9 cellular contexts compared by ENCODE assay signal in the genomic region with DNA sequence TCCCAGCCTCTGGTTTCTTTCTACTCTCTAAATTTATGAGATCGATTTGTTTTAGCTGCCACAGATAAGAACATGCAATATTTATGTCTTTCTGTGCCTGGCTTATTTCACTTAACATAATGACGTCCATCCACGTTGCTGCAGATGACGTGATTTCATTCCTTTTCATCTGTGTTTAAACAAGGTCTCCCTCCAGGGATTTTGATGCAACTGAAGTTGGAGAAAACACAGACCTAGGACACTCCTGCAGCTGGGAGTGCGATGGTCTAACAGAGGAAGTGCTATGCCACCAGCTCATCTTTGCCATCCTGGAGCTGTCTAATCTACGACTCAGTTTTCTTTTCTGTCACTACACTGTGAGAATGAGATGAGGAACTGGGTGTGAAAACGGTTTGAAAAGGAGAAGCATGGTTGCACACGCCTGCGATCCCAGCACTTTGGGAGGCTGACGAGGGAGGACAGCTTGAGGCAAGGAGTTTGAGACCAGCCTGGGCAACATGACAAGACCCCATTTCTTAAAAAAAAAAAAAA. TPM values are rescaled to one million over a fixed set of nuclear protein-coding genes. Genes with fewer than 3 reads are reported as not detected.
DNase-seq lines count a peak whose midpoint lies in the region; ATAC-seq, FAIRE-seq and TF ChIP-seq lines count a peak whose summit lies in the region.
"Had no signal": no experiment of that assay in that cellular context is flagged by ENCODE, and none has a peak within 500 bp of the region (broad histone marks: within the 10 kb centered on the region; RNA-seq: fewer than 3 reads in every experiment).

No MANE protein-coding gene starts in this region.

- no peak for ATAC-seq in CD8-positive, alpha-beta T cell
- ATAC-seq in sciatic nerve, result no peak
- no peak for ATAC-seq in HG02623 (IDR thresholded peaks at IDR 0.05; ENCODE audit: unreplicated experiment)

- no peaks in the 10 kb centered on the region for H3K27me3 Mint-ChIP-seq in CD8-positive, alpha-beta T cell (ENCODE audit: low read depth)
- H3K27me3 Mint-ChIP-seq in astrocyte (ENCODE audit: low read depth, unreplicated experiment) (no peaks in the 10 kb centered on the region), neural crest cell (ENCODE audit: low read depth) (no peaks in the 10 kb centered on the region)

- H3K4me1 ChIP-seq in CD8-positive, alpha-beta T cell (ENCODE audit: insufficient read depth, low read length), result peaks cover 32% of the 10 kb centered on the region
- peaks cover 25% of the 10 kb centered on the region for H3K4me1 ChIP-seq in MM.1S (ENCODE audit: low read length)
- peaks cover 9% of the 10 kb centered on the region for H3K4me1 ChIP-seq in astrocyte (ENCODE audit: insufficient read depth, low read length)

- H4K20me1 ChIP-seq in MM.1S (ENCODE audit: insufficient read depth, low read length), result no peaks in the 10 kb centered on the region
- peaks cover 17% of the 10 kb centered on the region for H4K20me1 ChIP-seq in astrocyte (ENCODE audit: insufficient read depth, low read length)

- no peak for DNase-seq in CD8-positive, alpha-beta T cell
- DNase-seq in MM.1S (no peak), astrocyte (ENCODE audit: low read depth) (no peak), neural crest cell (ENCODE audit: low read depth, low spot score) (no peak), sciatic nerve (ENCODE audit: low spot score) (no peak), hippocampal formation (lab: John Stamatoyannopoulos, UW) (no peak), AG08396 (ENCODE audit: low spot score) (no peak)

- peaks cover 39% of the 10 kb centered on the region for H3K4me1 Mint-ChIP-seq in CD8-positive, alpha-beta T cell (ENCODE audit: low read depth)
- H3K4me1 Mint-ChIP-seq in astrocyte (ENCODE audit: low read depth, unreplicated experiment), result peaks cover 5% of the 10 kb centered on the region
- peaks cover 16% of the 10 kb centered on the region for H3K4me1 Mint-ChIP-seq in neural crest cell

- no peaks in the 10 kb centered on the region for H3K27me3 ChIP-seq in CD8-positive, alpha-beta T cell (ENCODE audit: insufficient read depth, low read length)
- H3K27me3 ChIP-seq in MM.1S (replicated peaks; ENCODE audit: insufficient read depth, low read length), result 0 out of 2 replicates have a peak, but pooled peaks cover 3% of the 10 kb centered on the region
- no peaks in the 10 kb centered on the region for H3K27me3 ChIP-seq in astrocyte (ENCODE audit: insufficient read depth, low read length)

- no peaks in the 10 kb centered on the region for H3K36me3 ChIP-seq in CD8-positive, alpha-beta T cell (ENCODE audit: insufficient read depth, low read length)
- H3K36me3 ChIP-seq in MM.1S (replicated peaks; ENCODE audit: insufficient read depth, low read length) (no peaks in the 10 kb centered on the region), astrocyte (ENCODE audit: insufficient read depth, low read length) (no peaks in the 10 kb centered on the region)

- no peak for TF ChIP-seq CTCF in CD8-positive, alpha-beta T cell (IDR thresholded peaks at IDR 0.05)
- TF ChIP-seq CTCF in MM.1S (IDR thresholded peaks at IDR 0.05; ENCODE audit: low read length) (no peak), astrocyte (IDR thresholded peaks at IDR 0.05; ENCODE audit: insufficient read depth, low read depth, low read length) (no peak), neural crest cell (conservative IDR thresholded peaks at IDR 0.05) (no peak)

- no peaks in the 10 kb centered on the region for H3K9me2 ChIP-seq in MM.1S (replicated peaks; ENCODE audit: insufficient read depth, low read length)

- H3K9me3 ChIP-seq in CD8-positive, alpha-beta T cell (ENCODE audit: low read length), result no peaks in the 10 kb centered on the region
- no peaks in the 10 kb centered on the region for H3K9me3 ChIP-seq in MM.1S (replicated peaks; ENCODE audit: insufficient read depth, low read length)
- no peaks in the 10 kb centered on the region for H3K9me3 ChIP-seq in astrocyte (ENCODE audit: insufficient read depth, low read depth, low read length)

- POLR2A ChIA-PET in CD8-positive, alpha-beta T cell (lab: Charles Lee), result interaction anchor here (0.6 to 2.5 kb wide), 4 partner anchors 9 to 295 kb away, joined by 3 to 19 read pairs (median 5); no protein-coding TSS in a partner anchor

- no peak for FAIRE-seq in astrocyte (lab: Jason Lieb, UNC)

- H2AFZ ChIP-seq in MM.1S (ENCODE audit: low read length) (peak overlapping the region; percentile 77), astrocyte (ENCODE audit: low read depth, low read length) (no peak overlapping the region)

- H3K4me2 ChIP-seq in MM.1S (ENCODE audit: low read depth, low read length) (peak overlapping the region; percentile 78; the same call in 1 of the 2 replicates), astrocyte (ENCODE audit: low read length) (peak overlapping the region; percentile 14)

- no peaks in the 10 kb centered on the region for H3K9me3 Mint-ChIP-seq in CD8-positive, alpha-beta T cell
- H3K9me3 Mint-ChIP-seq in astrocyte (ENCODE audit: unreplicated experiment), result peaks cover 5% of the 10 kb centered on the region
- H3K9me3 Mint-ChIP-seq in neural crest cell, result no peaks in the 10 kb centered on the region

- H3K4me3 Mint-ChIP-seq in CD8-positive, alpha-beta T cell, result peak overlapping the region; percentile 79
- H3K4me3 Mint-ChIP-seq in astrocyte (ENCODE audit: unreplicated experiment) (peak overlapping the region; percentile 54), neural crest cell (peak overlapping the region; percentile 79)

- intact Hi-C loops in CD8-positive, alpha-beta T cell (cut with DNase I, micrococcal nuclease), result loop anchor here in 1 of 2 experiments (5.0 to 10.0 kb wide), 2 partner anchors 70 to 218 kb away; no protein-coding TSS in a partner anchor
- intact Hi-C loops in sciatic nerve (cut with DNase I), result no loop called here

- H3K36me3 Mint-ChIP-seq in CD8-positive, alpha-beta T cell, result peaks cover 3% of the 10 kb centered on the region
- H3K36me3 Mint-ChIP-seq in astrocyte (ENCODE audit: low read depth, unreplicated experiment) (no peaks in the 10 kb centered on the region), neural crest cell (ENCODE audit: low read depth) (no peaks in the 10 kb centered on the region)

- H3F3A ChIP-seq in MM.1S (ENCODE audit: insufficient read depth, low read length), result peaks cover 17% of the 10 kb centered on the region

- H3K9ac ChIP-seq in MM.1S (ENCODE audit: low read length) (no peak overlapping the region), astrocyte (ENCODE audit: low read length) (no peak overlapping the region)

- CTCF ChIA-PET in CD8-positive, alpha-beta T cell (lab: Charles Lee), result interaction anchor here (1.7 kb wide), 1 partner anchor 27 kb away, joined by 5 read pairs; no protein-coding TSS in a partner anchor

- H3K79me2 ChIP-seq in MM.1S (ENCODE audit: low read length), result peaks cover 13% of the 10 kb centered on the region; the same call in 1 of the 2 replicates
- peaks cover 29% of the 10 kb centered on the region for H3K79me2 ChIP-seq in astrocyte (ENCODE audit: insufficient read depth, low read length)

- no peak overlapping the region for H3K4me3 ChIP-seq in CD8-positive, alpha-beta T cell (ENCODE audit: low read depth, low read length)
- H3K4me3 ChIP-seq in MM.1S (ENCODE audit: low read length) (peak overlapping the region; percentile 95; the same call in 1 of the 2 replicates), astrocyte (ENCODE audit: insufficient read depth, low read depth, low read length) (no peak overlapping the region)

- H3K27ac ChIP-seq in CD8-positive, alpha-beta T cell (ENCODE audit: low read depth, low read length), result no peak overlapping the region
- H3K27ac ChIP-seq in MM.1S (ENCODE audit: low read length) (no peak overlapping the region), astrocyte (ENCODE audit: low read depth, low read length) (no peak overlapping the region)
- H3K27ac ChIP-seq: SK-N-MC had no signal

- peak overlapping the region; percentile 77 for H3K27ac Mint-ChIP-seq in CD8-positive, alpha-beta T cell
- H3K27ac Mint-ChIP-seq in astrocyte (ENCODE audit: unreplicated experiment) (no peak overlapping the region), neural crest cell (ENCODE audit: unreplicated experiment) (no peak overlapping the region)

RNA-seq across cellular contexts. Expression of gene KCTD7, which starts 1.5 kb away (rescaled TPM):
- 10 to 100 TPM; 12.9 to 13.2 TPM for total RNA-seq in CD8-positive, alpha-beta T cell
- 11.6 and 12.8 TPM in 2 replicates for total RNA-seq in astrocyte
- 16.8 and 20.2 TPM in 2 replicates for total RNA-seq in neural crest cell
- 26.9 TPM for total RNA-seq in sciatic nerve
